In the genomic region with DNA sequence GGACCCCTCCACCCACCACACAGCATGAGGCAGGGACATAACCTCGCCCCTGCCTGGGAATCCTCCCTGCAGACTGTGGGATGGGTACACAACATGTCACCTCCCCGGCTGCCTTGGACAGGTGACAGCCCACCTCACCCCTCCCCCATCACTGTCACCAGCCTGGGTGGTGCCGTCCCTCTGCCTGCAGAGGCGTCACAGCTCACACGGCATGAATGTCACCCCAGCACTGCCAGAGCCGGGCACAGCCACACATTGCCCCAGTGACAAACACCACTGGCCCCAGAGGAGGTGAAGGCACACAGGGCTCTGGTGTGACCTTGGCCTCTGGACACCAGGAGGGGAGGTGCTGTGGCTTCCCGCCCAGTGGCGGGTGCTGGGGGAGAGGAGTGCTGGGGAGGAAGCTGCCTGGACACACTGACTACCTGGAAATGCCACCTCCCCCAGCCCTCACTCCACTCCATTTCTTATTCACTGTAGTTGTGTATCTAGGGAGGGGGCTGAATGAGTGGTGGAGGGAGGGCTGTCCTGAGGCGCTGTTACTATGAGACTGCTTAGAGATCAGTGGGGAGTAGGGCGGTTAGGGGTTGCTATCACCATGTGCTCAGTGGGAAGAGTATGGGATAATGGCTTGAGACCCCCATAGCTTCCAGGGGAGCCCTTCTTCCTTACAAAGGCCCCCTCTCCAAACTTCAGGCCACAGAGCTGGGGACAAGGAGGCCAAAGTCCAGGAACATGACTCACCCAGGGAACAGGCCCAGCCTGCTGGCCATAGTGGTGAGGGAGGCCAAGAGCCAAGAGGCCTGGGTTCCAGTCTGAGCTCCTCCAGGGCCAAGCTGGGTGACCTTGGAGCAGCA, we compare ENCODE assay signal across 10 cellular contexts. TPM values are rescaled to one million over a fixed set of nuclear protein-coding genes. Genes with fewer than 3 reads are reported as not detected.
DNase-seq lines count a peak whose midpoint lies in the region; TF ChIP-seq lines count a peak whose summit lies in the region.
"Had no signal": no experiment of that assay in that cellular context is flagged by ENCODE, and none has a peak within 500 bp of the region (broad histone marks: within the 10 kb centered on the region; RNA-seq: fewer than 3 reads in every experiment).

No MANE protein-coding gene starts in this region.

- H3K4me1 ChIP-seq in CD8-positive, alpha-beta memory T cell (ENCODE audit: insufficient read depth, low read length), result peaks cover 20% of the 10 kb centered on the region

- H3K4me3 Mint-ChIP-seq in CD8-positive, alpha-beta memory T cell, result no peak overlapping the region
- peak overlapping the region; percentile 9 for H3K4me3 Mint-ChIP-seq in progenitor cell of endocrine pancreas (ENCODE audit: low read depth)

- no peak overlapping the region for H3K4me3 ChIP-seq in CD8-positive, alpha-beta memory T cell (ENCODE audit: low read length)

- no peaks in the 10 kb centered on the region for H3K9me3 ChIP-seq in CD8-positive, alpha-beta memory T cell (ENCODE audit: low read length)

- no peaks in the 10 kb centered on the region for H3K27me3 Mint-ChIP-seq in CD8-positive, alpha-beta memory T cell
- H3K27me3 Mint-ChIP-seq in progenitor cell of endocrine pancreas, result no peaks in the 10 kb centered on the region

- no peaks in the 10 kb centered on the region for H3K36me3 ChIP-seq in CD8-positive, alpha-beta memory T cell (ENCODE audit: insufficient read depth, low read length)

- peak overlapping the region in 3 of 8 donors; percentile 50 to 66 (median 50) for H3K27ac Mint-ChIP-seq in CD8-positive, alpha-beta memory T cell
- peak overlapping the region; percentile 95 for H3K27ac Mint-ChIP-seq in progenitor cell of endocrine pancreas

- POLR2A ChIA-PET in CD8-positive, alpha-beta memory T cell (lab: Charles Lee), result interaction anchor here (0.6 kb wide), 1 partner anchor 696 kb away, joined by 4 read pairs; a partner anchor contains a TSS
- POLR2A ChIA-PET in RWPE1 (lab: Yijun Ruan, JAX; ENCODE audit: low non-redundant PET), result no interaction called here

- H3K9me3 Mint-ChIP-seq in CD8-positive, alpha-beta memory T cell, result no peaks in the 10 kb centered on the region
- H3K9me3 Mint-ChIP-seq in progenitor cell of endocrine pancreas (ENCODE audit: low read depth), result no peaks in the 10 kb centered on the region

- peaks cover 12 to 27% (median 17%) of the 10 kb centered on the region in 3 donors for H3K4me1 Mint-ChIP-seq in CD8-positive, alpha-beta memory T cell
- peaks cover 72% of the 10 kb centered on the region for H3K4me1 Mint-ChIP-seq in progenitor cell of endocrine pancreas (ENCODE audit: low read depth)

- TF ChIP-seq CTCF in RWPE1 (conservative IDR thresholded peaks at IDR 0.05; ENCODE audit: low read depth), result no peak
- no peak for TF ChIP-seq CTCF in progenitor cell of endocrine pancreas (IDR thresholded peaks at IDR 0.05; ENCODE audit: unreplicated experiment)

- intact Hi-C loops in cardiac septum (cut with DNase I), result loop anchor here (2.0 to 5.0 kb wide), 2 partner anchors 35 to 36 kb away; no protein-coding TSS in a partner anchor

- CTCF ChIA-PET in CD8-positive, alpha-beta memory T cell (lab: Charles Lee), result interaction anchor here (0.9 kb wide), 1 partner anchor 9 kb away, joined by 3 read pairs; no protein-coding TSS in a partner anchor
- CTCF ChIA-PET in RWPE1 (lab: Yijun Ruan, JAX), result interaction anchor here (1.4 to 1.7 kb wide), 2 partner anchors 11 to 43 kb away, joined by 8 read pairs; no protein-coding TSS in a partner anchor

- DNase-seq in CD8-positive, alpha-beta memory T cell, result no peak
- DNase-seq in RWPE1 (ENCODE audit: low spot score), result no peak
- peak; percentile 88 for DNase-seq in cardiac septum (ENCODE audit: low spot score)
- DNase-seq in progenitor cell of endocrine pancreas (ENCODE audit: low spot score, unreplicated experiment), result no peak
- DNase-seq in iPS-NIHi11 (ENCODE audit: low spot score), result no peak
- DNase-seq in NCI-H1694 treated with DMSO at 0.1 percent for 48 hours (lab: John Stamatoyannopoulos, UW), result no peak
- no peak for DNase-seq in foreskin melanocyte
- no peak for DNase-seq in superior temporal gyrus (ENCODE audit: extremely low spot score)
- DNase-seq: stimulated activated CD4-positive, alpha-beta T cell treated with anti-CD3 and anti-CD28 coated beads, Interleukin-4, amount 100 ng/mL, for 24 hours; T-helper 2 cell had no signal

- H3K27ac ChIP-seq in CD8-positive, alpha-beta memory T cell (ENCODE audit: low read depth, low read length), result peak overlapping the region; percentile 43
- H3K27ac ChIP-seq in RWPE1, result peak overlapping the region; percentile 98

- no peaks in the 10 kb centered on the region for H3K36me3 Mint-ChIP-seq in CD8-positive, alpha-beta memory T cell
- no peaks in the 10 kb centered on the region for H3K36me3 Mint-ChIP-seq in progenitor cell of endocrine pancreas (ENCODE audit: insufficient read depth)

- no peaks in the 10 kb centered on the region for H3K27me3 ChIP-seq in CD8-positive, alpha-beta memory T cell (ENCODE audit: insufficient read depth, low read length, poor library complexity, severe bottlenecking)

RNA-seq across cellular contexts. Expression of a gene that starts 40.3 kb away (rescaled TPM):
- total RNA-seq in CD8-positive, alpha-beta memory T cell, result 10 to 100 TPM; 11.5 TPM
- 1.9 TPM for polyA plus RNA-seq in CD8-positive, alpha-beta memory T cell
- 57.7 TPM for total RNA-seq in cardiac septum
- total RNA-seq in progenitor cell of endocrine pancreas, result 53.3 and 56.3 TPM in 2 replicates
